ENCODE assay signal across 9 cellular contexts in the genomic region with DNA sequence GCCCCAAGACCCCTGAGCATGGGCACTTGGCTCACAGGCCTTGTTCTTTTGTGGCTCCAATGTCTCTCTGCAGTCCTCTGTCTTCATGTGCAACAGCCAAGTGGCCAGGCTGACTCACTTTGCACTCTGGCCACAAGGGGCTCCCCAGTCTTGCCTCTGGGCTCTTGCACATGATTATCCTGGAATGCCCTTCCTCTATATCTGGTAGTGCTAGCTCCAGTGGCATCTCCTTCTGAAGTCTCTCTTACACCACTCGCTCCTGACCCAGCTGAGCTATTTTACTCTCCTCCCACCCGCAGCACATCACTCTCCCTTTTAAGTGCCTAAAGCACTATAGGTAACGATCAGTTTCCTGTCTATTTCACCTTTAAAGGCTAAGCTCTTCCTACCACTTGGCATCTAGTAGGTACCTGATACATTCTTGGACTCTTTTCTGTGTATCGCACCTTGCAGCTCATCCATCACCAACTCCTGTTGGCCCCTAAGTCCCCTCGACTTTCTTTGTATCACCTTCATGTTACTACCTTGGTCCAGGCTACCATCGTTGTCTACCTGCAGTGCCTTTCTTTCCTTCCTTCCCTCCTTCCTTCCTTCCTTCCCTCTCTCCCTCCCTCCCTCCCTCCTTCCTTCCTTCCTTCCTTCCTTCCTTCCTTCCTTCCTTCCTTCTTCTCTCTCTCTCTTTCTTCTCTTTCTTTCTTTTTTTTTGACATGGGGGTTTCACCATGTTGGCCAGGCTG. TPM values are rescaled to one million over a fixed set of nuclear protein-coding genes. Genes with fewer than 3 reads are reported as not detected.
A peak's percentile ranks its signal among the peaks of the same experiment; 100 is the strongest.
DNase-seq lines count a peak whose midpoint lies in the region; ATAC-seq and TF ChIP-seq lines count a peak whose summit lies in the region.
"Had no signal": no experiment of that assay in that cellular context is flagged by ENCODE, and none has a peak within 500 bp of the region (broad histone marks: within the 10 kb centered on the region; RNA-seq: fewer than 3 reads in every experiment).

No MANE protein-coding gene starts in this region.

- peak; percentile 76 for DNase-seq in GM03348 (ENCODE audit: low spot score)
- no peak for DNase-seq in astrocyte of the cerebellum (ENCODE audit: low read depth)
- DNase-seq in mesendoderm = peak; percentile 73
- DNase-seq in naive thymus-derived CD8-positive, alpha-beta T cell = no peak
- no peak for DNase-seq in NCI-H2029 treated with DMSO at 0.1 percent for 48 hours (lab: John Stamatoyannopoulos, UW)
- no peak for DNase-seq in activated CD8-positive, alpha-beta memory T cell treated with anti-CD3 and anti-CD28 coated beads, Interleukin-2, amount 50 U/mL, for 4 hours
- no peak for DNase-seq in activated T-cell treated with anti-CD3 and anti-CD28 coated beads, Interleukin-2, amount 50 U/mL, for 4 hours

- no peak overlapping the region for H3K56ac ChIP-seq in mesendoderm (ENCODE audit: low read length)

- H3K79me2 ChIP-seq in mesendoderm (ENCODE audit: control insufficient read depth, insufficient read depth, low read length) = no peaks in the 10 kb centered on the region

- H3K4me2 ChIP-seq in mesendoderm (ENCODE audit: low read length) = no peak overlapping the region

- no peak overlapping the region for H3K4me3 Mint-ChIP-seq in naive thymus-derived CD8-positive, alpha-beta T cell
- H3K4me3 Mint-ChIP-seq in activated T-cell treated with anti-CD3 and anti-CD28 coated beads, Interleukin-2, amount 50 U/mL, for 4 hours = no peak overlapping the region

- no peak overlapping the region for H2BK5ac ChIP-seq in mesendoderm (ENCODE audit: low read length)

- no peaks in the 10 kb centered on the region for H3K36me3 ChIP-seq in mesendoderm (ENCODE audit: control insufficient read depth, insufficient read depth, low read length)

- H3K4me1 ChIP-seq in mesendoderm (ENCODE audit: control insufficient read depth, low read depth, low read length) = no peaks in the 10 kb centered on the region

- TF ChIP-seq CTCF in LNCAP (IDR thresholded peaks at IDR 0.05) (peak; percentile 30; the same call in 1 of the 2 replicates), astrocyte of the cerebellum (IDR thresholded peaks at IDR 0.05; ENCODE audit: low read depth, low read length, missing control alignments) (peak; percentile 50)

- H3K4me3 ChIP-seq in astrocyte of the cerebellum (ENCODE audit: low read depth, low read length) (no peak overlapping the region), mesendoderm (ENCODE audit: low read length) (no peak overlapping the region)

- no peak overlapping the region for H4K8ac ChIP-seq in mesendoderm (ENCODE audit: low read depth, low read length)

- no peaks in the 10 kb centered on the region for H3K9me3 Mint-ChIP-seq in naive thymus-derived CD8-positive, alpha-beta T cell
- no peaks in the 10 kb centered on the region for H3K9me3 Mint-ChIP-seq in activated T-cell treated with anti-CD3 and anti-CD28 coated beads, Interleukin-2, amount 50 U/mL, for 4 hours
- H3K9me3 Mint-ChIP-seq: activated naive CD4-positive, alpha-beta T cell treated with anti-CD3 and anti-CD28 coated beads, Interleukin-2, amount 50 U/mL, for 72 hours had no signal

- ATAC-seq in naive thymus-derived CD8-positive, alpha-beta T cell = no peak
- no peak for ATAC-seq in activated T-cell treated with anti-CD3 and anti-CD28 coated beads, Interleukin-2, amount 50 U/mL, for 4 hours

- POLR2A ChIA-PET in naive thymus-derived CD8-positive, alpha-beta T cell (lab: Charles Lee) = no interaction called here

- no peak overlapping the region for H2BK15ac ChIP-seq in mesendoderm (replicated peaks; ENCODE audit: low read depth)

- H3K23ac ChIP-seq in mesendoderm (ENCODE audit: low read length) = no peak overlapping the region

- H3K9ac ChIP-seq in mesendoderm (ENCODE audit: low read length) = no peak overlapping the region

- in situ Hi-C loops in astrocyte of the cerebellum (cut with HindIII; ENCODE audit: low sequenced_read_pairs) = no loop called here

- WGBS in mesendoderm (ENCODE audit: extremely low coverage, insufficient coverage, low lambda C conversion rate) = no CpG with 5 or more reads among the region's 6 CpGs

- H3K27me3 ChIP-seq in mesendoderm (ENCODE audit: insufficient read depth, low read length, poor library complexity) = no peaks in the 10 kb centered on the region

- no peak overlapping the region for H3K27ac ChIP-seq in mesendoderm (ENCODE audit: low read depth, low read length)

- peaks cover 0 to 3% (median under 1%) of the 10 kb centered on the region in 4 donors for H3K4me1 Mint-ChIP-seq in naive thymus-derived CD8-positive, alpha-beta T cell
- peaks cover 3% of the 10 kb centered on the region for H3K4me1 Mint-ChIP-seq in activated T-cell treated with anti-CD3 and anti-CD28 coated beads, Interleukin-2, amount 50 U/mL, for 4 hours (ENCODE audit: low read depth)

- H2BK120ac ChIP-seq in mesendoderm (ENCODE audit: low read depth, low read length) = no peak overlapping the region

- H3K18ac ChIP-seq in mesendoderm (ENCODE audit: low read length) = no peak overlapping the region

- no peak overlapping the region for H4K5ac ChIP-seq in mesendoderm (ENCODE audit: low read length)

- H2AK5ac ChIP-seq in mesendoderm (ENCODE audit: low read length) = no peak overlapping the region

- H3K36me3 Mint-ChIP-seq in naive thymus-derived CD8-positive, alpha-beta T cell = no peaks in the 10 kb centered on the region
- no peaks in the 10 kb centered on the region for H3K36me3 Mint-ChIP-seq in activated T-cell treated with anti-CD3 and anti-CD28 coated beads, Interleukin-2, amount 50 U/mL, for 4 hours (ENCODE audit: insufficient read depth)
- H3K36me3 Mint-ChIP-seq: activated naive CD4-positive, alpha-beta T cell treated with anti-CD3 and anti-CD28 coated beads, Interleukin-2, amount 50 U/mL, for 72 hours had no signal

- no peak overlapping the region for H3K4ac ChIP-seq in mesendoderm (ENCODE audit: low read depth, low read length)

- no peak overlapping the region for H3K27ac Mint-ChIP-seq in naive thymus-derived CD8-positive, alpha-beta T cell
- H3K27ac Mint-ChIP-seq: activated naive CD4-positive, alpha-beta T cell treated with anti-CD3 and anti-CD28 coated beads, Interleukin-2, amount 50 U/mL, for 72 hours had no signal

- H3K27me3 Mint-ChIP-seq in naive thymus-derived CD8-positive, alpha-beta T cell = peaks cover 12 to 34% (median 22%) of the 10 kb centered on the region in 5 donors
- H3K27me3 Mint-ChIP-seq in activated T-cell treated with anti-CD3 and anti-CD28 coated beads, Interleukin-2, amount 50 U/mL, for 4 hours (ENCODE audit: low read depth) = peaks cover 23% of the 10 kb centered on the region

- no peaks in the 10 kb centered on the region for H3K79me1 ChIP-seq in mesendoderm (ENCODE audit: low read length)

RNA-seq across cellular contexts. Expression of gene ADRA1D, which starts 21.8 kb away (rescaled TPM):
- 0.10 TPM for polyA plus RNA-seq in mesendoderm (2013, experiment 1 of 2)
- 0.07 TPM for polyA plus RNA-seq in mesendoderm (2013, experiment 2 of 2)
- not detected for total RNA-seq in naive thymus-derived CD8-positive, alpha-beta T cell
- polyA plus RNA-seq in naive thymus-derived CD8-positive, alpha-beta T cell = not detected
- total RNA-seq in activated T-cell treated with anti-CD3 and anti-CD28 coated beads, Interleukin-2, amount 50 U/mL, for 4 hours = not detected
- total RNA-seq: activated naive CD4-positive, alpha-beta T cell treated with anti-CD3 and anti-CD28 coated beads, Interleukin-2, amount 50 U/mL, for 72 hours had no signal

Comparison
In these comparisons a context has a peak if more than half of its experiments do, and no peak if none do; other contexts are left out.
1. DNase-seq: peak in GM03348 (single experiment) and mesendoderm (single experiment); none in astrocyte of the cerebellum (single experiment), naive thymus-derived CD8-positive, alpha-beta T cell (0 of 10), NCI-H2029 treated with DMSO at 0.1 percent for 48 hours (single experiment), activated CD8-positive, alpha-beta memory T cell treated with anti-CD3 and anti-CD28 coated beads, Interleukin-2, amount 50 U/mL, for 4 hours (single experiment) and activated T-cell treated with anti-CD3 and anti-CD28 coated beads, Interleukin-2, amount 50 U/mL, for 4 hours (single experiment).